15 cellular contexts compared by ENCODE assay signal in the genomic region with DNA sequence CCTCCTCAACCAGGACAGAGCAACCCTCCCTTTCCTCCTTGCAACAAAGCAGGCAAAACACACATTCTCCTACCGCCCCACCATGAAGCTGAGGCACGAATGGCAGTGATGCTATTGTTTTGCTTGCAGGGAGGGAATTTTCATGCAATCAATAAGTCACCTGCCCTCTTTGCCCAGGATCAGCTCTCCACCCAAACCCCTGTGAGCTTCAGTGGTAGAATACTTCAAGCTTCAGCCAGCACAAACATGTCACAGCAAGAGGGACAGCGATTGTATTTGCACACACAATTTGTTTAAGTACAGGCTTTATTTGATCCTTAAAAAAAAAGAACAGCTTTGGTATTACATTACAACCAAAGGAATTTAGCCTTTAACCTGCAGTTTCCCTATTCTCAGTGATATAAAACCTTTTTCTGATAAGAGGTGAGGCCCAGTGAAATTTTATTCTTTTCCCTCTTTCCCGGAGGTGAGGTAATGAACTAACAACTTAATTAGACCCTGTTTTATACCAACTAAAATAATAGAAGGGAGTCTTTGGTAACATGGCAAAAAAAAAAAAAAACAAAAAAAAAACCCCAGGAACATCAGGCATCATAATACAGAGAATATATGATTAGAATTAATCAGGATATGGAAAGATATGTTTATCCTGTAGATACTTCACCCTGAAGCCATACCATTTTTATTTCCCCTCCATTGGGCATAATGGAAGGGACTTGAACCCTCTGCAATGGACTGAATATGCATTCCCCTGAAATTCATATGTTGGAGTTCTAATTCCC.
DNase-seq lines count a peak whose midpoint lies in the region; ATAC-seq, FAIRE-seq and TF ChIP-seq lines count a peak whose summit lies in the region.
"Had no signal": no experiment of that assay in that cellular context is flagged by ENCODE, and none has a peak within 500 bp of the region (broad histone marks: within the 10 kb centered on the region; RNA-seq: fewer than 3 reads in every experiment).

No MANE protein-coding gene starts in this region.

- BruUV-seq in K562 (replicated peaks; lab: Mats Ljungman, UMichigan): no TSS peak

- peaks cover 11 to 25% of the 10 kb centered on the region in 2 experiments; a peak in 3 of 5 replicates for H3K4me1 ChIP-seq in K562 (replicated peaks in 1 of 2; ENCODE audit: control insufficient read depth in 2 of 2, insufficient read depth in 2 of 2, low read length in 2 of 2)
- H3K4me1 ChIP-seq in left lung: no peaks in the 10 kb centered on the region
- no peaks in the 10 kb centered on the region for H3K4me1 ChIP-seq in spleen
- H3K4me1 ChIP-seq: A549 had no signal

- peak overlapping the region; percentile 58 for H2AFZ ChIP-seq in K562 (ENCODE audit: low read depth, low read length)

- ATAC-seq in K562 (no peak), left lung (peak; percentile 15), HG02588 (IDR thresholded peaks at IDR 0.05; ENCODE audit: unreplicated experiment) (no peak)
- ATAC-seq: A549 had no signal

- CTCF ChIA-PET in K562 (lab: Yijun Ruan, JAX; ENCODE audit: low intra/inter-chr PET ratio): no interaction called here

- H3K27me3 Mint-ChIP-seq in type B pancreatic cell: no peaks in the 10 kb centered on the region
- H3K27me3 Mint-ChIP-seq: IgD-negative memory B cell had no signal

- POLR2A ChIA-PET in K562 (lab: Yijun Ruan, JAX): interaction anchor here (1.0 kb wide), 1 partner anchor 360 kb away, joined by 3 read pairs; no protein-coding TSS in a partner anchor

- no peak for TF ChIP-seq RAD21 in K562 (CRISPR knock-in tag; conservative IDR thresholded peaks at IDR 0.05 in 1 of 2, IDR thresholded peaks at IDR 0.05 in 1 of 2)

- no peak overlapping the region for H3K27ac ChIP-seq in K562 (ENCODE audit: extremely low read depth, low read depth, low read length)
- H3K27ac ChIP-seq in left lung: no peak overlapping the region
- no peak overlapping the region for H3K27ac ChIP-seq in spleen
- H3K27ac ChIP-seq: A549, upper lobe of left lung had no signal

- H3K4me3 Mint-ChIP-seq in type B pancreatic cell: peak overlapping the region; percentile 78

- H3K79me2 ChIP-seq in K562 (ENCODE audit: control insufficient read depth, insufficient read depth, low read length): no peaks in the 10 kb centered on the region

- H3K4me3 ChIP-seq in K562: no peak overlapping the region
- no peak overlapping the region for H3K4me3 ChIP-seq in left lung
- no peak overlapping the region for H3K4me3 ChIP-seq in spleen
- H3K4me3 ChIP-seq: A549, upper lobe of left lung had no signal

- no peak for TF ChIP-seq EP300 in K562 (IDR thresholded peaks at IDR 0.05; ENCODE audit: low read length)

- TF ChIP-seq CTCF in K562 (IDR thresholded peaks at IDR 0.05 in 2 of 3, conservative IDR thresholded peaks at IDR 0.05 in 1 of 3; ENCODE audit: insufficient read depth in 2 of 3, low read depth in 1 of 3, low read length in 3 of 3) (no peak), left lung (IDR thresholded peaks at IDR 0.05) (no peak), type B pancreatic cell (conservative IDR thresholded peaks at IDR 0.05) (no peak), spleen (IDR thresholded peaks at IDR 0.05 in 8 of 11, conservative IDR thresholded peaks at IDR 0.05 in 3 of 11) (no peak)

- no peaks in the 10 kb centered on the region for H4K20me1 ChIP-seq in K562 (replicated peaks; ENCODE audit: control insufficient read depth, insufficient read depth, low read length)

- in situ Hi-C loops in K562 (cut with MboI): no loop called here

- H3K36me3 ChIP-seq in K562 (ENCODE audit: control insufficient read depth, insufficient read depth, low read length): no peaks in the 10 kb centered on the region
- no peaks in the 10 kb centered on the region for H3K36me3 ChIP-seq in left lung
- H3K36me3 ChIP-seq in spleen: no peaks in the 10 kb centered on the region
- H3K36me3 ChIP-seq: upper lobe of left lung had no signal

- no peaks in the 10 kb centered on the region for H3K9me1 ChIP-seq in K562 (ENCODE audit: control insufficient read depth, insufficient read depth, low read length)

- intact Hi-C loops in K562 (cut with micrococcal nuclease): no loop called here
- intact Hi-C loops in left lung (cut with DNase I): no loop called here
- intact Hi-C loops in spleen (cut with DNase I; ENCODE audit: low total_unique reads): no loop called here

- peak overlapping the region; percentile 91 for H3K27ac Mint-ChIP-seq in type B pancreatic cell
- H3K27ac Mint-ChIP-seq: IgD-negative memory B cell had no signal

- no peak for TF ChIP-seq POLR2A in K562 (conservative IDR thresholded peaks at IDR 0.05)
- TF ChIP-seq POLR2A in spleen (IDR thresholded peaks at IDR 0.05): no peak

- H3K9ac ChIP-seq in K562 (ENCODE audit: insufficient read depth in 1 of 2, low read depth in 2 of 2, low read length in 2 of 2): no peak overlapping the region

- H3K27me3 ChIP-seq in K562 (ENCODE audit: control insufficient read depth in 2 of 2, insufficient read depth in 2 of 2, low read length in 2 of 2) (no peaks in the 10 kb centered on the region), left lung (no peaks in the 10 kb centered on the region), spleen (replicated peaks in 1 of 7) (no peaks in the 10 kb centered on the region)
- H3K27me3 ChIP-seq: upper lobe of left lung had no signal

- H3K9me3 ChIP-seq in K562 (replicated peaks; ENCODE audit: control insufficient read depth, insufficient read depth, low read depth, low read length) (no peaks in the 10 kb centered on the region), left lung (no peaks in the 10 kb centered on the region), spleen (no peaks in the 10 kb centered on the region)
- H3K9me3 ChIP-seq: A549, upper lobe of left lung had no signal

- FAIRE-seq in K562 (lab: Jason Lieb, UNC): no peak
- FAIRE-seq: A549 had no signal

- H3K4me2 ChIP-seq in K562 (ENCODE audit: insufficient read depth, low read length): no peak overlapping the region
- H3K4me2 ChIP-seq: A549 had no signal

- WGBS in K562 (ENCODE audit: insufficient coverage, low coverage, missing lambda C conversion rate): 57% methylated on average over 4 of the region's 4 CpGs
- 62 to 92% (median 81%) methylated on average over 4 of the region's 4 CpGs for WGBS in spleen, 5 donors

- H3K9me3 Mint-ChIP-seq in type B pancreatic cell: peaks cover 5% of the 10 kb centered on the region
- H3K9me3 Mint-ChIP-seq: IgD-negative memory B cell had no signal

- peaks cover 46% of the 10 kb centered on the region for H3K4me1 Mint-ChIP-seq in type B pancreatic cell (ENCODE audit: unreplicated experiment)

- peak in 2 of 3 experiments; percentile 13 to 68 for DNase-seq in NCI-H1417 (lab: John Stamatoyannopoulos, UW)
- DNase-seq in NCI-H1417 treated with DMSO at 0.1 percent for 48 hours (lab: John Stamatoyannopoulos, UW): no peak
- DNase-seq in K562 (ENCODE audit: extremely low read depth in 1 of 4, low spot score in 3 of 4): no peak
- DNase-seq in left lung: no peak
- no peak for DNase-seq in type B pancreatic cell (ENCODE audit: extremely low spot score, unreplicated experiment)
- DNase-seq in spleen: no peak
- no peak for DNase-seq in NOMO-1 (lab: John Stamatoyannopoulos, UW; ENCODE audit: unreplicated experiment in 2 of 2)
- DNase-seq: activated T-cell treated with anti-CD3 and anti-CD28 coated beads for 4 hours, COR-L47, NCI-H446 treated with DMSO at 0.1 percent for 48 hours, SIG-M5, upper lobe of left lung had no signal

- no peaks in the 10 kb centered on the region for H3K36me3 Mint-ChIP-seq in type B pancreatic cell

TF ChIP-seq in K562, 482 proteins besides CTCF, POLR2A, EP300 and RAD21 (continues in another document):
- TF ChIP-seq CEBPB (tag; IDR thresholded peaks at IDR 0.05) (no peak), HDAC3 (IDR thresholded peaks at IDR 0.05; ENCODE audit: borderline replicate concordance, partially characterized antibody) (no peak), GATAD2A (IDR thresholded peaks at IDR 0.05) (no peak), PCBP1 (IDR thresholded peaks at IDR 0.05; ENCODE audit: low read depth, low read length, poor library complexity, severe bottlenecking) (no peak), MED1 (CRISPR knock-in tag; IDR thresholded peaks at IDR 0.05; ENCODE audit: borderline replicate concordance) (no peak), ASH1L (IDR thresholded peaks at IDR 0.05; ENCODE audit: borderline replicate concordance, low read depth, partially characterized antibody) (no peak), ZNF79 (CRISPR knock-in tag; IDR thresholded peaks at IDR 0.05; ENCODE audit: low read depth) (no peak), FOXA3 (CRISPR knock-in tag; conservative IDR thresholded peaks at IDR 0.05 in 1 of 2, IDR thresholded peaks at IDR 0.05 in 1 of 2) (no peak)
- TF ChIP-seq, protein P1, sequence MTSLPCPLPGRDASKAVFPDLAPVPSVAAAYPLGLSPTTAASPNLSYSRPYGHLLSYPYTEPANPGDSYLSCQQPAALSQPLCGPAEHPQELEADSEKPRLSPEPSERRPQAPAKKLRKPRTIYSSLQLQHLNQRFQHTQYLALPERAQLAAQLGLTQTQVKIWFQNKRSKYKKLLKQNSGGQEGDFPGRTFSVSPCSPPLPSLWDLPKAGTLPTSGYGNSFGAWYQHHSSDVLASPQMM (CRISPR knock-in tag; IDR thresholded peaks at IDR 0.05): no peak
- TF ChIP-seq, protein P2, sequence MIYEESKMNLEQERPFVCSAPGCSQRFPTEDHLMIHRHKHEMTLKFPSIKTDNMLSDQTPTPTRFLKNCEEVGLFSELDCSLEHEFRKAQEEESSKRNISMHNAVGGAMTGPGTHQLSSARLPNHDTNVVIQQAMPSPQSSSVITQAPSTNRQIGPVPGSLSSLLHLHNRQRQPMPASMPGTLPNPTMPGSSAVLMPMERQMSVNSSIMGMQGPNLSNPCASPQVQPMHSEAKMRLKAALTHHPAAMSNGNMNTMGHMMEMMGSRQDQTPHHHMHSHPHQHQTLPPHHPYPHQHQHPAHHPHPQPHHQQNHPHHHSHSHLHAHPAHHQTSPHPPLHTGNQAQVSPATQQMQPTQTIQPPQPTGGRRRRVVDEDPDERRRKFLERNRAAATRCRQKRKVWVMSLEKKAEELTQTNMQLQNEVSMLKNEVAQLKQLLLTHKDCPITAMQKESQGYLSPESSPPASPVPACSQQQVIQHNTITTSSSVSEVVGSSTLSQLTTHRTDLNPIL (CRISPR knock-in tag; IDR thresholded peaks at IDR 0.05): no peak
- TF ChIP-seq, protein P3, sequence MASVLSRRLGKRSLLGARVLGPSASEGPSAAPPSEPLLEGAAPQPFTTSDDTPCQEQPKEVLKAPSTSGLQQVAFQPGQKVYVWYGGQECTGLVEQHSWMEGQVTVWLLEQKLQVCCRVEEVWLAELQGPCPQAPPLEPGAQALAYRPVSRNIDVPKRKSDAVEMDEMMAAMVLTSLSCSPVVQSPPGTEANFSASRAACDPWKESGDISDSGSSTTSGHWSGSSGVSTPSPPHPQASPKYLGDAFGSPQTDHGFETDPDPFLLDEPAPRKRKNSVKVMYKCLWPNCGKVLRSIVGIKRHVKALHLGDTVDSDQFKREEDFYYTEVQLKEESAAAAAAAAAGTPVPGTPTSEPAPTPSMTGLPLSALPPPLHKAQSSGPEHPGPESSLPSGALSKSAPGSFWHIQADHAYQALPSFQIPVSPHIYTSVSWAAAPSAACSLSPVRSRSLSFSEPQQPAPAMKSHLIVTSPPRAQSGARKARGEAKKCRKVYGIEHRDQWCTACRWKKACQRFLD (CRISPR knock-in tag; IDR thresholded peaks at IDR 0.05): no peak

Comparison
In these comparisons a context has a peak if more than half of its experiments do, and no peak if none do; other contexts are left out.
1. DNase-seq: peak in NCI-H1417 (2 of 3); none in NCI-H1417 treated with DMSO at 0.1 percent for 48 hours (single experiment), K562 (0 of 4), left lung (0 of 2), type B pancreatic cell (single experiment), spleen (single experiment) and NOMO-1 (0 of 2).